9 cellular contexts compared by ENCODE assay signal in genomic region chr1:165851034-165851658, GRCh38. TPM values are rescaled to one million over a fixed set of nuclear protein-coding genes. Genes with fewer than 3 reads are reported as not detected.
A peak's percentile ranks its signal among the peaks of the same experiment; 100 is the strongest.
DNase-seq lines count a peak whose midpoint lies in the region; ATAC-seq, FAIRE-seq and TF ChIP-seq lines count a peak whose summit lies in the region.
"Had no signal": no experiment of that assay in that cellular context is flagged by ENCODE, and none has a peak within 500 bp of the region (broad histone marks: within the 10 kb centered on the region; RNA-seq: fewer than 3 reads in every experiment).

No MANE protein-coding gene starts in this region.

- TF ChIP-seq EP300 in suprapubic skin (IDR thresholded peaks at IDR 0.05): no peak

- TF ChIP-seq CTCF in suprapubic skin (IDR thresholded peaks at IDR 0.05): no peak
- no peak for TF ChIP-seq CTCF in D721Med (IDR thresholded peaks at IDR 0.05; ENCODE audit: insufficient read depth, missing control alignments)

- ATAC-seq in GM19023 (IDR thresholded peaks at IDR 0.05; ENCODE audit: unreplicated experiment) (peak; percentile 57), HG02973 (IDR thresholded peaks at IDR 0.05; ENCODE audit: unreplicated experiment) (peak; percentile 67)

- no peaks in the 10 kb centered on the region for H3K27me3 ChIP-seq in suprapubic skin
- H3K27me3 ChIP-seq: neutrophil had no signal

- H3K9me3 ChIP-seq in suprapubic skin: no peaks in the 10 kb centered on the region
- H3K9me3 ChIP-seq: neutrophil had no signal

- FAIRE-seq in D721Med (lab: Jason Lieb, UNC): no peak

- no peak overlapping the region for H3K4me3 ChIP-seq in suprapubic skin

- no peaks in the 10 kb centered on the region for H3K36me3 ChIP-seq in suprapubic skin
- H3K36me3 ChIP-seq: neutrophil had no signal

- TF ChIP-seq POLR2A in suprapubic skin (IDR thresholded peaks at IDR 0.05): no peak

- WGBS in suprapubic skin: 59% methylated on average over 4 of the region's 4 CpGs

- peaks cover 13% of the 10 kb centered on the region for H3K4me1 ChIP-seq in suprapubic skin

- no peak overlapping the region for H3K27ac ChIP-seq in suprapubic skin
- H3K27ac ChIP-seq: neutrophil had no signal

- peak; percentile 71 for DNase-seq in OCI-M1 (lab: John Stamatoyannopoulos, UW)
- peak; percentile 56 for DNase-seq in foreskin melanocyte
- DNase-seq in suprapubic skin (ENCODE audit: low spot score in 2 of 2): no peak
- no peak for DNase-seq in D721Med (ENCODE audit: insufficient read length, low spot score)
- DNase-seq in NCI-H1048 (lab: John Stamatoyannopoulos, UW): no peak
- no peak for DNase-seq in NCI-H1694 (lab: John Stamatoyannopoulos, UW)

RNA-seq across cellular contexts. Expression of gene UCK2, which starts 23.7 kb away (rescaled TPM):
- total RNA-seq in suprapubic skin: 10 to 100 TPM; 44.8 to 51.5 (median 45.4) TPM

Comparison
In these comparisons a context has a peak if more than half of its experiments do, and no peak if none do; other contexts are left out.
1. DNase-seq: peak in OCI-M1 (single experiment) and foreskin melanocyte (single experiment); none in suprapubic skin (0 of 2), D721Med (single experiment), NCI-H1048 (single experiment) and NCI-H1694 (single experiment).